23 cellular contexts compared by ENCODE assay signal in genomic region chr19:34393629-34394028, GRCh38.
"Had no signal": no experiment of that assay in that cellular context is flagged by ENCODE, and none has a peak within 500 bp of the region (broad histone marks: within the 10 kb centered on the region; RNA-seq: fewer than 3 reads in every experiment).

No MANE protein-coding gene starts in this region.

- H3K4me1 Mint-ChIP-seq: activated B cell treated with CpG ODN at 0.5 μM for 24 hours; activated CD4-positive, alpha-beta T cell treated with anti-CD3 and anti-CD28 coated beads, Interleukin-2, amount 10 ng/mL, durations not matched to agents 24 days and 14 days; activated naive CD8-positive, alpha-beta T cell treated with anti-CD3 and anti-CD28 coated beads for 36 hours; activated T-helper 17 cell treated with anti-CD3 and anti-CD28 coated beads, Interleukin-2, amount 50 U/mL, for 72 hours; endodermal cell had no signal

- H3K4me3 Mint-ChIP-seq: activated B cell treated with CpG ODN at 0.5 μM for 24 hours; activated CD4-positive, alpha-beta T cell treated with anti-CD3 and anti-CD28 coated beads, Interleukin-2, amount 10 ng/mL, durations not matched to agents 24 days and 14 days; activated CD8-positive, alpha-beta T cell treated with anti-CD3 and anti-CD28 coated beads for 36 hours; activated naive CD8-positive, alpha-beta T cell treated with anti-CD3 and anti-CD28 coated beads for 36 hours; activated T-helper 17 cell treated with anti-CD3 and anti-CD28 coated beads, Interleukin-2, amount 50 U/mL, for 72 hours; endodermal cell; T-helper 2 cell treated with Interferon-gamma antibody and Interleukin-4, amounts not matched to agents 5 μg/mL and 100 μg/mL, for 36 hours had no signal

- H3K27ac Mint-ChIP-seq: activated B cell treated with CpG ODN at 0.5 μM for 24 hours; activated CD4-positive, alpha-beta T cell treated with anti-CD3 and anti-CD28 coated beads, Interleukin-2, amount 10 ng/mL, durations not matched to agents 24 days and 14 days; activated CD8-positive, alpha-beta T cell treated with anti-CD3 and anti-CD28 coated beads for 36 hours; activated naive CD8-positive, alpha-beta T cell treated with anti-CD3 and anti-CD28 coated beads for 36 hours; activated T-helper 17 cell treated with anti-CD3 and anti-CD28 coated beads, Interleukin-2, amount 50 U/mL, for 72 hours; endodermal cell; T-helper 2 cell treated with Interferon-gamma antibody and Interleukin-4, amounts not matched to agents 5 μg/mL and 100 μg/mL, for 36 hours had no signal

- H3K27ac ChIP-seq: body of pancreas, epithelial cell of prostate, lower lobe of right lung, thoracic aorta, upper lobe of left lung had no signal

- ATAC-seq: activated CD8-positive, alpha-beta T cell treated with anti-CD3 and anti-CD28 coated beads for 36 hours; body of pancreas; left colon; lower lobe of right lung had no signal

- H3K9me3 Mint-ChIP-seq: activated B cell treated with CpG ODN at 0.5 μM for 24 hours; activated CD4-positive, alpha-beta T cell treated with anti-CD3 and anti-CD28 coated beads, Interleukin-2, amount 10 ng/mL, durations not matched to agents 24 days and 14 days; activated CD8-positive, alpha-beta T cell treated with anti-CD3 and anti-CD28 coated beads for 36 hours; activated naive CD8-positive, alpha-beta T cell treated with anti-CD3 and anti-CD28 coated beads for 36 hours; activated T-helper 17 cell treated with anti-CD3 and anti-CD28 coated beads, Interleukin-2, amount 50 U/mL, for 72 hours; endodermal cell; nephron; T-helper 2 cell treated with Interferon-gamma antibody and Interleukin-4, amounts not matched to agents 5 μg/mL and 100 μg/mL, for 36 hours had no signal

- H3K4me1 ChIP-seq: body of pancreas, lower lobe of right lung, upper lobe of left lung had no signal

- DNase-seq: activated B cell treated with CpG ODN at 0.5 μM for 24 hours; activated CD4-positive, alpha-beta T cell treated with anti-CD3 and anti-CD28 coated beads, Interleukin-2, amount 10 ng/mL, durations not matched to agents 24 days and 14 days; activated CD8-positive, alpha-beta T cell treated with anti-CD3 and anti-CD28 coated beads for 36 hours; activated naive CD4-positive, alpha-beta T cell; activated naive CD8-positive, alpha-beta T cell treated with anti-CD3 and anti-CD28 coated beads for 36 hours; activated T-cell treated with anti-CD3 and anti-CD28 coated beads, Interleukin-2, amount 50 U/mL, for 1 hour; body of pancreas; caudate nucleus; endodermal cell; foreskin fibroblast; hippocampal formation; islet precursor cell; nucleus accumbens; stimulated activated CD4-positive, alpha-beta T cell treated with anti-CD3 and anti-CD28 coated beads, Interleukin-15, amount 100 ng/mL, for 24 hours; stimulated activated CD4-positive, alpha-beta T cell treated with anti-CD3 and anti-CD28 coated beads, Interleukin-2, amount 100 ng/mL, for 48 hours; upper lobe of left lung had no signal

- H3K9me3 ChIP-seq: body of pancreas, lower lobe of right lung, thoracic aorta, upper lobe of left lung had no signal

- H3K27me3 ChIP-seq: body of pancreas, upper lobe of left lung had no signal

- H3K4me3 ChIP-seq: body of pancreas, lower lobe of right lung, thoracic aorta, upper lobe of left lung had no signal
